Comparison of ENCODE assay signal across 12 cellular contexts in the genomic region with DNA sequence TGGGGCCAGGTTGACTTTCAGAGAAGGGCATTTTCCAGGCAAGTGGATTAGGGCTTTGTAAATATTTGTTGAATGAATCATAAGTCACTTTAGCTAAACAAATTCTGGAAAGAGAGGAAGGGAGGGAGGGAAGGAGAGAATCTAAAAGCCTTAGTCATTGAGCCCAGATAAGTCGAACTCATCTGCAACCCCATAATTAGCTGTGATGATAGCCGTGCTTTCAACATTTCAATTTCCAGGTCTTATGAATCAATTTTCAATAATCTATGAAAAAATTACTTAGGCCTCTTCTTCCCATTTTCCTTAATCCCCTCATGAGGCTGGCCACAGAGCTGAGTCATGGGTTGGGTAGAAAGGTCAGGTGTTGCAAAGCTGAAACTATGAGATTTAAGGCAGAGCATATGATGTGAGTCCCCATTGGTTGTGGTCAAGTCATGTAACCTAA.
A peak's percentile ranks its signal among the peaks of the same experiment; 100 is the strongest.
DNase-seq lines count a peak whose midpoint lies in the region; ATAC-seq and TF ChIP-seq lines count a peak whose summit lies in the region.
"Had no signal": no experiment of that assay in that cellular context is flagged by ENCODE, and none has a peak within 500 bp of the region (broad histone marks: within the 10 kb centered on the region; RNA-seq: fewer than 3 reads in every experiment).

No MANE protein-coding gene starts in this region.

- H3F3A ChIP-seq in SK-N-SH (replicated peaks; ENCODE audit: insufficient read depth): no peaks in the 10 kb centered on the region

- H4K20me1 ChIP-seq in SK-N-SH (ENCODE audit: insufficient read depth): no peaks in the 10 kb centered on the region

- DNase-seq in HFF-Myc (ENCODE audit: extremely low read depth, low read depth) (peak; percentile 65), SK-N-SH (no peak), hepatic stellate cell (ENCODE audit: low spot score) (peak; percentile 50), SIG-M5 treated with dmso at 0.1 percent for 504 hours (lab: John Stamatoyannopoulos, UW; ENCODE audit: unreplicated experiment) (no peak), D341Med (ENCODE audit: low spot score) (no peak), heart left ventricle (no peak)
- DNase-seq: activated T-cell treated with anti-CD3 and anti-CD28 coated beads, Interleukin-2, amount 50 U/mL, for 1 hour; CD4-positive, alpha-beta T cell; midbrain; stimulated activated CD4-positive, alpha-beta T cell treated with anti-CD3 and anti-CD28 coated beads, Interleukin-4, amount 100 ng/mL, for 1 hour had no signal

- H3K36me3 ChIP-seq in ACC112 (ENCODE audit: insufficient read depth, low read length) (no peaks in the 10 kb centered on the region), SK-N-SH (replicated peaks in 1 of 2; ENCODE audit: control insufficient read depth in 1 of 2, insufficient read depth in 2 of 2, low read length in 1 of 2) (no peaks in the 10 kb centered on the region), heart left ventricle (no peaks in the 10 kb centered on the region)

- H3K27me3 ChIP-seq in ACC112 (ENCODE audit: insufficient read depth, low read length) (no peaks in the 10 kb centered on the region), SK-N-SH (ENCODE audit: insufficient read depth) (no peaks in the 10 kb centered on the region), heart left ventricle (no peaks in the 10 kb centered on the region)

- TF ChIP-seq POLR2A in heart left ventricle (IDR thresholded peaks at IDR 0.05): no peak

- no peak for TF ChIP-seq EP300 in SK-N-SH (IDR thresholded peaks at IDR 0.05; ENCODE audit: borderline replicate concordance in 1 of 2, low read depth in 1 of 2, low read length in 1 of 2)

- no peak overlapping the region for H2AFZ ChIP-seq in ACC112 (ENCODE audit: low read length, unreplicated experiment)
- no peak overlapping the region for H2AFZ ChIP-seq in SK-N-SH (ENCODE audit: low read depth)

- no peaks in the 10 kb centered on the region for H3K79me2 ChIP-seq in ACC112 (ENCODE audit: control insufficient read depth, insufficient read depth, low read length, unreplicated experiment)
- H3K79me2 ChIP-seq in SK-N-SH (ENCODE audit: insufficient read depth): no peaks in the 10 kb centered on the region

- H3K9ac ChIP-seq in SK-N-SH: no peak overlapping the region

- H3K4me3 ChIP-seq in ACC112 (ENCODE audit: low read depth, low read length) (no peak overlapping the region), HFF-Myc (replicated peaks; ENCODE audit: low read depth, low read length) (no peak overlapping the region), SK-N-SH (ENCODE audit: low read depth in 2 of 2, low read length in 1 of 2) (no peak overlapping the region), heart left ventricle (no peak overlapping the region)

- no peak for ATAC-seq in HG02763 (IDR thresholded peaks at IDR 0.05; ENCODE audit: unreplicated experiment)
- ATAC-seq in heart left ventricle: no peak

- H3K9me2 ChIP-seq in SK-N-SH: no peaks in the 10 kb centered on the region

- TF ChIP-seq RAD21 in SK-N-SH (IDR thresholded peaks at IDR 0.05; ENCODE audit: low read length): no peak

- H3K4me1 ChIP-seq in ACC112 (ENCODE audit: control insufficient read depth, insufficient read depth, low read length, unreplicated experiment) (peaks cover 18% of the 10 kb centered on the region), SK-N-SH (ENCODE audit: control insufficient read depth in 1 of 2, insufficient read depth in 2 of 2, low read depth in 1 of 2, low read length in 1 of 2) (0 out of 4 replicates have a peak, but pooled peaks cover 0 to 4% of the 10 kb centered on the region in 2 experiments), heart left ventricle (no peaks in the 10 kb centered on the region)

- H3K9me3 ChIP-seq in SK-N-SH: no peaks in the 10 kb centered on the region
- no peaks in the 10 kb centered on the region for H3K9me3 ChIP-seq in heart left ventricle

- intact Hi-C loops in heart left ventricle (cut with DNase I): no loop called here

- H3K27ac ChIP-seq in ACC112 (ENCODE audit: low read depth, low read length) (peak overlapping the region; percentile 40), SK-N-SH (ENCODE audit: low read depth in 2 of 2, low read length in 1 of 2) (no peak overlapping the region), heart left ventricle (no peak overlapping the region)

- CTCF ChIA-PET in SK-N-SH (lab: Yijun Ruan, JAX): interaction anchor here (0.7 to 1.7 kb wide), 2 partner anchors 56 to 63 kb away, joined by 3 to 4 read pairs; no protein-coding TSS in a partner anchor

- TF ChIP-seq CTCF in HFF-Myc (IDR thresholded peaks at IDR 0.05; ENCODE audit: low read depth, low read length, missing control alignments): no peak
- TF ChIP-seq CTCF in SK-N-SH (IDR thresholded peaks at IDR 0.05): no peak
- no peak for TF ChIP-seq CTCF in heart left ventricle (IDR thresholded peaks at IDR 0.05)

- 28% methylated on average over 2 of the region's 2 CpGs for WGBS in SK-N-SH (ENCODE audit: low lambda C conversion rate)
- WGBS in heart left ventricle, 4 donors: 73 to 81% (median 78%) methylated on average over 2 of the region's 2 CpGs

- H3K4me2 ChIP-seq in SK-N-SH: no peak overlapping the region

- POLR2A ChIA-PET in SK-N-SH (lab: Yijun Ruan, JAX): no interaction called here

TF ChIP-seq in SK-N-SH, 30 proteins besides CTCF, POLR2A, EP300 and RAD21:
- TF ChIP-seq YY1 (IDR thresholded peaks at IDR 0.05; ENCODE audit: low read depth) (no peak), FOSL2 (IDR thresholded peaks at IDR 0.05; ENCODE audit: borderline replicate concordance, low read depth) (peak; percentile 33; the same call in 1 of the 2 replicates), SIN3A (IDR thresholded peaks at IDR 0.05; ENCODE audit: borderline replicate concordance, low read depth, low read length) (no peak), JUND (IDR thresholded peaks at IDR 0.05) (peak; percentile 37)
- TF ChIP-seq, protein P1, sequence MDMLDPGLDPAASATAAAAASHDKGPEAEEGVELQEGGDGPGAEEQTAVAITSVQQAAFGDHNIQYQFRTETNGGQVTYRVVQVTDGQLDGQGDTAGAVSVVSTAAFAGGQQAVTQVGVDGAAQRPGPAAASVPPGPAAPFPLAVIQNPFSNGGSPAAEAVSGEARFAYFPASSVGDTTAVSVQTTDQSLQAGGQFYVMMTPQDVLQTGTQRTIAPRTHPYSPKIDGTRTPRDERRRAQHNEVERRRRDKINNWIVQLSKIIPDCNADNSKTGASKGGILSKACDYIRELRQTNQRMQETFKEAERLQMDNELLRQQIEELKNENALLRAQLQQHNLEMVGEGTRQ (IDR thresholded peaks at IDR 0.05; ENCODE audit: borderline replicate concordance, low read depth, low read length): no peak
- TF ChIP-seq, protein P2, sequence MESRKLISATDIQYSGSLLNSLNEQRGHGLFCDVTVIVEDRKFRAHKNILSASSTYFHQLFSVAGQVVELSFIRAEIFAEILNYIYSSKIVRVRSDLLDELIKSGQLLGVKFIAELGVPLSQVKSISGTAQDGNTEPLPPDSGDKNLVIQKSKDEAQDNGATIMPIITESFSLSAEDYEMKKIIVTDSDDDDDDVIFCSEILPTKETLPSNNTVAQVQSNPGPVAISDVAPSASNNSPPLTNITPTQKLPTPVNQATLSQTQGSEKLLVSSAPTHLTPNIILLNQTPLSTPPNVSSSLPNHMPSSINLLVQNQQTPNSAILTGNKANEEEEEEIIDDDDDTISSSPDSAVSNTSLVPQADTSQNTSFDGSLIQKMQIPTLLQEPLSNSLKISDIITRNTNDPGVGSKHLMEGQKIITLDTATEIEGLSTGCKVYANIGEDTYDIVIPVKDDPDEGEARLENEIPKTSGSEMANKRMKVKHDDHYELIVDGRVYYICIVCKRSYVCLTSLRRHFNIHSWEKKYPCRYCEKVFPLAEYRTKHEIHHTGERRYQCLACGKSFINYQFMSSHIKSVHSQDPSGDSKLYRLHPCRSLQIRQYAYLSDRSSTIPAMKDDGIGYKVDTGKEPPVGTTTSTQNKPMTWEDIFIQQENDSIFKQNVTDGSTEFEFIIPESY (IDR thresholded peaks at IDR 0.05; ENCODE audit: borderline replicate concordance, low read depth): no peak
- TF ChIP-seq, protein P3, sequence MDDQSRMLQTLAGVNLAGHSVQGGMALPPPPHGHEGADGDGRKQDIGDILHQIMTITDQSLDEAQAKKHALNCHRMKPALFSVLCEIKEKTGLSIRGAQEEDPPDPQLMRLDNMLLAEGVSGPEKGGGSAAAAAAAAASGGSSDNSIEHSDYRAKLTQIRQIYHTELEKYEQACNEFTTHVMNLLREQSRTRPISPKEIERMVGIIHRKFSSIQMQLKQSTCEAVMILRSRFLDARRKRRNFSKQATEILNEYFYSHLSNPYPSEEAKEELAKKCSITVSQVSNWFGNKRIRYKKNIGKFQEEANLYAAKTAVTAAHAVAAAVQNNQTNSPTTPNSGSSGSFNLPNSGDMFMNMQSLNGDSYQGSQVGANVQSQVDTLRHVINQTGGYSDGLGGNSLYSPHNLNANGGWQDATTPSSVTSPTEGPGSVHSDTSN (IDR thresholded peaks at IDR 0.05): no peak
TF ChIP-seq in SK-N-SH: peak in this region for 2.

Comparison
In these comparisons a context has a peak if more than half of its experiments do, and no peak if none do; other contexts are left out.
1. DNase-seq: peak in HFF-Myc (single experiment) and hepatic stellate cell (single experiment); none in SK-N-SH (single experiment), SIG-M5 treated with dmso at 0.1 percent for 504 hours (single experiment), D341Med (single experiment) and heart left ventricle (0 of 5).